ENCODE assay signal across 16 cellular contexts in genomic region chr6:21807299-21807698, GRCh38.
DNase-seq lines count a peak whose midpoint lies in the region; ATAC-seq and TF ChIP-seq lines count a peak whose summit lies in the region.
"Had no signal": no experiment of that assay in that cellular context is flagged by ENCODE, and none has a peak within 500 bp of the region (broad histone marks: within the 10 kb centered on the region; RNA-seq: fewer than 3 reads in every experiment).

No MANE protein-coding gene starts in this region.

- H4K20me1 ChIP-seq in SK-N-SH (ENCODE audit: insufficient read depth) (no peaks in the 10 kb centered on the region), PC-3 (ENCODE audit: low read length) (no peaks in the 10 kb centered on the region)

- peak overlapping the region; percentile 76 for H3K27ac Mint-ChIP-seq in mesothelial cell of epicardium
- H3K27ac Mint-ChIP-seq: T-cell had no signal

- H3K27ac ChIP-seq in SK-N-SH (ENCODE audit: low read depth in 2 of 2, low read length in 1 of 2): peak overlapping the region in 1 of 2 experiments; percentile 65; a peak in 1 of 4 replicates
- no peak overlapping the region for H3K27ac ChIP-seq in PC-3 (ENCODE audit: low read length)
- H3K27ac ChIP-seq in vagina: peak overlapping the region; percentile 63
- H3K27ac ChIP-seq: 22Rv1 had no signal

- peaks cover 34% of the 10 kb centered on the region for H3K4me1 Mint-ChIP-seq in mesothelial cell of epicardium
- H3K4me1 Mint-ChIP-seq: CD14-positive monocyte, T-cell had no signal

- H3K4me1 ChIP-seq in SK-N-SH (ENCODE audit: control insufficient read depth in 1 of 2, insufficient read depth in 2 of 2, low read depth in 1 of 2, low read length in 1 of 2) (peaks cover 14 to 22% of the 10 kb centered on the region in 2 experiments; a peak in 2 of 4 replicates), PC-3 (ENCODE audit: insufficient read depth, low read length) (peaks cover 20% of the 10 kb centered on the region), vagina (peaks cover 24% of the 10 kb centered on the region)

- peaks cover 4% of the 10 kb centered on the region for H3K79me2 ChIP-seq in SK-N-SH (ENCODE audit: insufficient read depth)
- H3K79me2 ChIP-seq in PC-3 (ENCODE audit: low read length): no peaks in the 10 kb centered on the region

- no peak overlapping the region for H3K4me3 ChIP-seq in SK-N-SH (ENCODE audit: low read depth in 2 of 2, low read length in 1 of 2)
- H3K4me3 ChIP-seq in PC-3 (ENCODE audit: low read length): no peak overlapping the region
- no peak overlapping the region for H3K4me3 ChIP-seq in vagina

- no peak overlapping the region for H3K4me3 Mint-ChIP-seq in mesothelial cell of epicardium
- H3K4me3 Mint-ChIP-seq: CD14-positive monocyte, T-cell had no signal

- no peak for TF ChIP-seq RAD21 in SK-N-SH (IDR thresholded peaks at IDR 0.05; ENCODE audit: low read length)

- no peak for TF ChIP-seq EP300 in SK-N-SH (IDR thresholded peaks at IDR 0.05; ENCODE audit: borderline replicate concordance in 1 of 2, low read depth in 1 of 2, low read length in 1 of 2)

- no TSS peak for BruUV-seq in PC-3 (replicated peaks; lab: Mats Ljungman, UMichigan)

- H3K9me3 Mint-ChIP-seq in mesothelial cell of epicardium: no peaks in the 10 kb centered on the region
- H3K9me3 Mint-ChIP-seq: T-cell had no signal

- no peaks in the 10 kb centered on the region for H3K27me3 ChIP-seq in SK-N-SH (ENCODE audit: insufficient read depth)
- H3K27me3 ChIP-seq in PC-3 (ENCODE audit: low read length): no peaks in the 10 kb centered on the region
- no peaks in the 10 kb centered on the region for H3K27me3 ChIP-seq in vagina

- CTCF ChIA-PET in SK-N-SH (lab: Yijun Ruan, JAX) (interaction anchor here (1.1 kb wide), 2 partner anchors 22 to 66 kb away, joined by 4 to 5 read pairs; no protein-coding TSS in a partner anchor), PC-3 (lab: Charles Lee) (interaction anchor here (0.7 kb wide), 1 partner anchor 54 kb away, joined by 3 read pairs; no protein-coding TSS in a partner anchor)

- no peaks in the 10 kb centered on the region for H3K27me3 Mint-ChIP-seq in mesothelial cell of epicardium (ENCODE audit: low read depth)
- H3K27me3 Mint-ChIP-seq: T-cell had no signal

- H3K36me3 ChIP-seq in SK-N-SH (replicated peaks in 1 of 2; ENCODE audit: control insufficient read depth in 1 of 2, insufficient read depth in 2 of 2, low read length in 1 of 2): peaks cover 0 to 6% of the 10 kb centered on the region in 2 experiments
- no peaks in the 10 kb centered on the region for H3K36me3 ChIP-seq in PC-3 (ENCODE audit: low read depth, low read length)
- H3K36me3 ChIP-seq in vagina: no peaks in the 10 kb centered on the region

- WGBS in SK-N-SH (ENCODE audit: low lambda C conversion rate): 94% methylated on average over 1 of the region's 1 CpG

- peaks cover 22% of the 10 kb centered on the region for H3F3A ChIP-seq in SK-N-SH (replicated peaks; ENCODE audit: insufficient read depth)
- H3F3A ChIP-seq in PC-3 (ENCODE audit: low read length, unreplicated experiment): no peaks in the 10 kb centered on the region

- TF ChIP-seq CTCF in SK-N-SH (IDR thresholded peaks at IDR 0.05) (no peak), PC-3 (conservative IDR thresholded peaks at IDR 0.05; ENCODE audit: low read depth, low read length) (no peak), mesothelial cell of epicardium (IDR thresholded peaks at IDR 0.05; ENCODE audit: unreplicated experiment) (no peak), vagina (IDR thresholded peaks at IDR 0.05) (no peak)

- H3K9ac ChIP-seq in SK-N-SH: no peak overlapping the region
- no peak overlapping the region for H3K9ac ChIP-seq in PC-3 (ENCODE audit: low read length)

- no peaks in the 10 kb centered on the region for H3K9me2 ChIP-seq in SK-N-SH
- no peaks in the 10 kb centered on the region for H3K9me2 ChIP-seq in PC-3 (replicated peaks; ENCODE audit: low read length)

- POLR2A ChIA-PET in SK-N-SH (lab: Yijun Ruan, JAX) (no interaction called here), PC-3 (lab: Charles Lee; ENCODE audit: unreplicated experiment) (interaction anchor here (0.6 kb wide), 1 partner anchor 573 kb away, joined by 4 read pairs; no protein-coding TSS in a partner anchor)

- no peak for TF ChIP-seq POLR2A in vagina (IDR thresholded peaks at IDR 0.05)

- intact Hi-C loops in PC-3 (cut with micrococcal nuclease) (no loop called here), vagina (cut with DNase I) (no loop called here)

- no peak overlapping the region for H2AFZ ChIP-seq in SK-N-SH (ENCODE audit: low read depth)
- peak overlapping the region; percentile 56; the same call in 1 of the 2 replicates for H2AFZ ChIP-seq in PC-3 (ENCODE audit: low read length)

- H3K4me2 ChIP-seq in SK-N-SH (peak overlapping the region; percentile 44), PC-3 (ENCODE audit: low read length) (peak overlapping the region; percentile 45; the same call in 1 of the 2 replicates)

- H3K9me3 ChIP-seq in SK-N-SH (no peaks in the 10 kb centered on the region), PC-3 (ENCODE audit: low read length) (no peaks in the 10 kb centered on the region), vagina (no peaks in the 10 kb centered on the region)

- peaks cover 20% of the 10 kb centered on the region for H3K36me3 Mint-ChIP-seq in mesothelial cell of epicardium
- H3K36me3 Mint-ChIP-seq: CD14-positive monocyte, T-cell had no signal

- ATAC-seq in SK-N-SH treated with all-trans-retinoic acid at 6 μM for 48 hours (no peak), PC-3 (no peak), HG02623 (IDR thresholded peaks at IDR 0.05; ENCODE audit: unreplicated experiment) (no peak)
- ATAC-seq: T-cell had no signal

- DNase-seq in SK-N-SH (no peak), PC-3 (no peak), mesothelial cell of epicardium (ENCODE audit: low spot score in 2 of 2, unreplicated experiment in 2 of 2) (no peak), vagina (ENCODE audit: extremely low spot score in 2 of 2) (no peak), COLO668 (lab: John Stamatoyannopoulos, UW; ENCODE audit: unreplicated experiment) (no peak), NCI-H2107 (lab: John Stamatoyannopoulos, UW) (no peak)
- DNase-seq: DMS53, GOT3, NCI-H1417 treated with DMSO at 0.1 percent for 48 hours, NCI-H2029, NCI-H510A treated with DMSO at 0.1 percent for 48 hours, T-cell had no signal

TF ChIP-seq in SK-N-SH, 30 proteins besides CTCF, POLR2A, EP300 and RAD21 (continues in another document):
- TF ChIP-seq TEAD4 (IDR thresholded peaks at IDR 0.05; ENCODE audit: borderline replicate concordance, insufficient read depth): no peak
- TF ChIP-seq PBX3 (IDR thresholded peaks at IDR 0.05): no peak
- no peak for TF ChIP-seq USF2 (IDR thresholded peaks at IDR 0.05; ENCODE audit: borderline replicate concordance, low read depth, low read length)

TF ChIP-seq in SK-N-SH treated with all-trans-retinoic acid at 6 μM for 48 hours, 23 proteins besides CTCF, POLR2A, EP300 and RAD21 (continues in another document):
- TF ChIP-seq ZFP3 (CRISPR knock-in tag; IDR thresholded peaks at IDR 0.05) (no peak), TCF4 (CRISPR knock-in tag; IDR thresholded peaks at IDR 0.05; ENCODE audit: borderline replicate concordance) (no peak), RARB (CRISPR knock-in tag; IDR thresholded peaks at IDR 0.05) (no peak), CSRNP3 (CRISPR knock-in tag; IDR thresholded peaks at IDR 0.05) (no peak), GLIS3 (CRISPR knock-in tag; IDR thresholded peaks at IDR 0.05) (no peak), ISL1 (CRISPR knock-in tag; IDR thresholded peaks at IDR 0.05) (no peak), OSR1 (CRISPR knock-in tag; IDR thresholded peaks at IDR 0.05) (no peak), ZNF565 (CRISPR knock-in tag; conservative IDR thresholded peaks at IDR 0.05; ENCODE audit: low read depth) (no peak), TSHZ2 (CRISPR knock-in tag; IDR thresholded peaks at IDR 0.05) (no peak), SNAI2 (CRISPR knock-in tag; IDR thresholded peaks at IDR 0.05) (no peak), ESRRG (CRISPR knock-in tag; IDR thresholded peaks at IDR 0.05) (no peak), CSDC2 (CRISPR knock-in tag; IDR thresholded peaks at IDR 0.05) (no peak), BACH2 (CRISPR knock-in tag; IDR thresholded peaks at IDR 0.05; ENCODE audit: borderline replicate concordance) (no peak)
